ENCODE assay signal across 8 cellular contexts in the genomic region with DNA sequence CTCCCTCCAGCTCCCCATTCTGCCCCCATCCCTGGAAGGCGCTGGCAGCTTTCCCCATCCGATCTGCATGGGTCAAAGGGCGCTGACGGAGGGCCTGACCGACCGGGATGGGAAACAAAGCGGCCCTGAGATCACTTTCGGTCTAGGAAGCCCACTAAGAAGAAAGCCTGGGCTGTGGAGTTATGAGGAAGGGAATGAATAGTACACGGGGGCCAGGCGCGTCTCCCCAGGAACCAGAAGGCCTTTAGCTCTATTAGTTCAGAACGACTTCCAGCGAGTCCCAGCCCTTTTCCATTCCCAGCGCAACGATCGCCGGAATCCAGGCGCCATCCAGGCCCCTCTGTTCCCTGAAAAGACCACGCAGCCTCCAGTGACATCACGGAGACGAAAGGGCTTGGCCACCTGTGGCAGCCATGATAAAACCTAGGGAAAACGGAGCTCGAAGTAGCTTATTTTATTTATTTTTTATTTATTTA.
DNase-seq lines count a peak whose midpoint lies in the region; ATAC-seq and TF ChIP-seq lines count a peak whose summit lies in the region.

No MANE protein-coding gene starts in this region.

- no peak for TF ChIP-seq CTCF in activated CD8-positive, alpha-beta T cell treated with anti-CD3 and anti-CD28 coated beads for 36 hours (IDR thresholded peaks at IDR 0.05)

- no peaks in the 10 kb centered on the region for H3K9me3 ChIP-seq in iPS-15b (ENCODE audit: control insufficient read depth, insufficient read depth, low read length)

- H3K27ac Mint-ChIP-seq in activated CD4-positive, alpha-beta T cell treated with anti-CD3 and anti-CD28 coated beads, Interleukin-2, amount 10 ng/mL, durations not matched to agents 7 days and 5 days, result peak overlapping the region; percentile 97
- H3K27ac Mint-ChIP-seq in activated CD8-positive, alpha-beta T cell treated with anti-CD3 and anti-CD28 coated beads for 36 hours, result peak overlapping the region; percentile 95
- peak overlapping the region; percentile 47 for H3K27ac Mint-ChIP-seq in stimulated activated naive B cell treated with anti-CD40 and anti-IgM and Interleukin-4, amounts not matched to agents 10 μg/mL and 1 μg/mL and 100 μg/mL, for 72 hours

- CTCF ChIA-PET in activated CD4-positive, alpha-beta T cell treated with anti-CD3 and anti-CD28 coated beads, Interleukin-2, amount 10 ng/mL, durations not matched to agents 7 days and 5 days (lab: Charles Lee), result interaction anchor here (1.1 to 2.3 kb wide), 3 partner anchors 10 to 381 kb away, joined by 3 to 9 read pairs (median 6); no protein-coding TSS in a partner anchor
- CTCF ChIA-PET in activated CD8-positive, alpha-beta T cell treated with anti-CD3 and anti-CD28 coated beads for 36 hours (lab: Charles Lee), result interaction anchor here (1.4 to 2.9 kb wide), 2 partner anchors 16 to 381 kb away, joined by 8 to 20 read pairs; no protein-coding TSS in a partner anchor

- POLR2A ChIA-PET in activated CD4-positive, alpha-beta T cell treated with anti-CD3 and anti-CD28 coated beads, Interleukin-2, amount 10 ng/mL, durations not matched to agents 7 days and 5 days (lab: Charles Lee), result interaction anchor here (1.3 kb wide), 1 partner anchor 396 kb away, joined by 4 read pairs; a partner anchor contains a TSS
- POLR2A ChIA-PET in activated CD8-positive, alpha-beta T cell treated with anti-CD3 and anti-CD28 coated beads for 36 hours (lab: Charles Lee), result interaction anchor here (0.6 to 1.4 kb wide), 3 partner anchors 11 to 25 kb away, joined by 3 to 4 read pairs (median 4); no protein-coding TSS in a partner anchor

- DNase-seq in activated CD4-positive, alpha-beta T cell treated with anti-CD3 and anti-CD28 coated beads, Interleukin-2, amount 10 ng/mL, durations not matched to agents 7 days and 5 days, result no peak
- no peak for DNase-seq in activated CD4-positive, alpha-beta T cell treated with anti-CD3 and anti-CD28 coated beads for 4 hours
- no peak for DNase-seq in activated CD8-positive, alpha-beta T cell treated with anti-CD3 and anti-CD28 coated beads for 36 hours
- no peak for DNase-seq in stimulated activated naive B cell treated with anti-CD40 and anti-IgM and Interleukin-4, amounts not matched to agents 10 μg/mL and 1 μg/mL and 100 μg/mL, for 72 hours
- DNase-seq in NCI-H748 (lab: John Stamatoyannopoulos, UW; ENCODE audit: unreplicated experiment) (no peak), midbrain (lab: John Stamatoyannopoulos, UW) (no peak)

- no peak for ATAC-seq in activated CD8-positive, alpha-beta T cell treated with anti-CD3 and anti-CD28 coated beads for 36 hours
- ATAC-seq in stimulated activated naive B cell treated with anti-CD40 and anti-IgM and Interleukin-4, amounts not matched to agents 10 μg/mL and 1 μg/mL and 100 μg/mL, for 72 hours (replicated peaks), result no peak
- ATAC-seq in GM21619 (IDR thresholded peaks at IDR 0.05; ENCODE audit: unreplicated experiment), result no peak

- no peaks in the 10 kb centered on the region for H3K36me3 ChIP-seq in iPS-15b (ENCODE audit: control insufficient read depth, insufficient read depth, low read length)

- H3K27me3 Mint-ChIP-seq in activated CD4-positive, alpha-beta T cell treated with anti-CD3 and anti-CD28 coated beads, Interleukin-2, amount 10 ng/mL, durations not matched to agents 7 days and 5 days, result no peaks in the 10 kb centered on the region
- H3K27me3 Mint-ChIP-seq in activated CD8-positive, alpha-beta T cell treated with anti-CD3 and anti-CD28 coated beads for 36 hours, result no peaks in the 10 kb centered on the region
- peaks cover 0 to 19% of the 10 kb centered on the region in 2 donors for H3K27me3 Mint-ChIP-seq in stimulated activated naive B cell treated with anti-CD40 and anti-IgM and Interleukin-4, amounts not matched to agents 10 μg/mL and 1 μg/mL and 100 μg/mL, for 72 hours

- H3K27me3 ChIP-seq in iPS-15b (ENCODE audit: control insufficient read depth, insufficient read depth, low read length), result no peaks in the 10 kb centered on the region

- intact Hi-C loops in activated CD8-positive, alpha-beta T cell treated with anti-CD3 and anti-CD28 coated beads for 36 hours (cut with micrococcal nuclease), result no loop called here

- no peaks in the 10 kb centered on the region for H3K36me3 Mint-ChIP-seq in activated CD4-positive, alpha-beta T cell treated with anti-CD3 and anti-CD28 coated beads, Interleukin-2, amount 10 ng/mL, durations not matched to agents 7 days and 5 days (ENCODE audit: low read depth)
- H3K36me3 Mint-ChIP-seq in activated CD8-positive, alpha-beta T cell treated with anti-CD3 and anti-CD28 coated beads for 36 hours (ENCODE audit: low read depth), result no peaks in the 10 kb centered on the region
- H3K36me3 Mint-ChIP-seq in stimulated activated naive B cell treated with anti-CD40 and anti-IgM and Interleukin-4, amounts not matched to agents 10 μg/mL and 1 μg/mL and 100 μg/mL, for 72 hours, result peaks cover 0 to 7% of the 10 kb centered on the region in 2 donors

- H3K4me3 Mint-ChIP-seq in activated CD4-positive, alpha-beta T cell treated with anti-CD3 and anti-CD28 coated beads, Interleukin-2, amount 10 ng/mL, durations not matched to agents 7 days and 5 days, result peak overlapping the region; percentile 88
- H3K4me3 Mint-ChIP-seq in activated CD8-positive, alpha-beta T cell treated with anti-CD3 and anti-CD28 coated beads for 36 hours, result peak overlapping the region; percentile 81
- H3K4me3 Mint-ChIP-seq in stimulated activated naive B cell treated with anti-CD40 and anti-IgM and Interleukin-4, amounts not matched to agents 10 μg/mL and 1 μg/mL and 100 μg/mL, for 72 hours, result peak overlapping the region; percentile 90 to 96

- peak overlapping the region; percentile 93 for H3K9ac ChIP-seq in iPS-15b (ENCODE audit: low read depth, low read length)

- H3K9me3 Mint-ChIP-seq in activated CD4-positive, alpha-beta T cell treated with anti-CD3 and anti-CD28 coated beads, Interleukin-2, amount 10 ng/mL, durations not matched to agents 7 days and 5 days, result no peaks in the 10 kb centered on the region
- no peaks in the 10 kb centered on the region for H3K9me3 Mint-ChIP-seq in activated CD8-positive, alpha-beta T cell treated with anti-CD3 and anti-CD28 coated beads for 36 hours
- H3K9me3 Mint-ChIP-seq in stimulated activated naive B cell treated with anti-CD40 and anti-IgM and Interleukin-4, amounts not matched to agents 10 μg/mL and 1 μg/mL and 100 μg/mL, for 72 hours, result no peaks in the 10 kb centered on the region

- peaks cover 25% of the 10 kb centered on the region for H3K4me1 Mint-ChIP-seq in activated CD4-positive, alpha-beta T cell treated with anti-CD3 and anti-CD28 coated beads, Interleukin-2, amount 10 ng/mL, durations not matched to agents 7 days and 5 days
- peaks cover 18% of the 10 kb centered on the region for H3K4me1 Mint-ChIP-seq in activated CD8-positive, alpha-beta T cell treated with anti-CD3 and anti-CD28 coated beads for 36 hours (ENCODE audit: low read depth)
- peaks cover 7 to 11% of the 10 kb centered on the region in 2 donors for H3K4me1 Mint-ChIP-seq in stimulated activated naive B cell treated with anti-CD40 and anti-IgM and Interleukin-4, amounts not matched to agents 10 μg/mL and 1 μg/mL and 100 μg/mL, for 72 hours

- peaks cover 11% of the 10 kb centered on the region for H3K4me1 ChIP-seq in iPS-15b (ENCODE audit: control insufficient read depth, insufficient read depth, low read length)

- peak overlapping the region; percentile 97 for H3K4me3 ChIP-seq in iPS-15b (ENCODE audit: low read depth, low read length)

Comparison
In these comparisons a context has a peak if more than half of its experiments do, and no peak if none do; other contexts are left out.
1. H3K27ac Mint-ChIP-seq: peak in every context shown above with its lines; median percentile 97 in activated CD4-positive, alpha-beta T cell treated with anti-CD3 and anti-CD28 coated beads, Interleukin-2, amount 10 ng/mL, durations not matched to agents 7 days and 5 days; 95 in activated CD8-positive, alpha-beta T cell treated with anti-CD3 and anti-CD28 coated beads for 36 hours; 47 in stimulated activated naive B cell treated with anti-CD40 and anti-IgM and Interleukin-4, amounts not matched to agents 10 μg/mL and 1 μg/mL and 100 μg/mL, for 72 hours.